Comparison of ENCODE assay signal across 8 cellular contexts in genomic region chr3:150410311-150411105, GRCh38. TPM values are rescaled to one million over a fixed set of nuclear protein-coding genes. Genes with fewer than 3 reads are reported as not detected.
A peak's percentile ranks its signal among the peaks of the same experiment; 100 is the strongest.
DNase-seq lines count a peak whose midpoint lies in the region; ATAC-seq and TF ChIP-seq lines count a peak whose summit lies in the region.

No MANE protein-coding gene starts in this region.

- TF ChIP-seq CTCF in OCI-LY3 (IDR thresholded peaks at IDR 0.05; ENCODE audit: low read depth, low read length) (no peak), foreskin keratinocyte (conservative IDR thresholded peaks at IDR 0.05) (no peak), neural cell (IDR thresholded peaks at IDR 0.05; ENCODE audit: poor library complexity, severe bottlenecking) (peak; percentile 8), vagina (IDR thresholded peaks at IDR 0.05) (no peak)

- TF ChIP-seq POLR2A in vagina (IDR thresholded peaks at IDR 0.05) = no peak

- H3K27me3 ChIP-seq in OCI-LY3 (ENCODE audit: low read depth, low read length) (no peaks in the 10 kb centered on the region), foreskin keratinocyte (no peaks in the 10 kb centered on the region), neural cell (ENCODE audit: insufficient read depth, low read depth, low read length) (no peaks in the 10 kb centered on the region), vagina (no peaks in the 10 kb centered on the region)

- H3K9me3 ChIP-seq in OCI-LY3 (ENCODE audit: insufficient read depth, low read length) = no peaks in the 10 kb centered on the region
- H3K9me3 ChIP-seq in neural cell (ENCODE audit: low read length) = no peaks in the 10 kb centered on the region
- no peaks in the 10 kb centered on the region for H3K9me3 ChIP-seq in vagina

- H3K79me2 ChIP-seq in OCI-LY3 (ENCODE audit: low read length) (peaks cover 67% of the 10 kb centered on the region), neural cell (replicated peaks; ENCODE audit: insufficient read depth, low read length) (peaks cover 49% of the 10 kb centered on the region)

- peaks cover 9% of the 10 kb centered on the region for H3F3A ChIP-seq in neural cell (ENCODE audit: insufficient read depth, low read length, poor library complexity, severe bottlenecking)

- H4K20me1 ChIP-seq in OCI-LY3 (ENCODE audit: insufficient read depth, low read length) (peaks cover 64% of the 10 kb centered on the region), neural cell (ENCODE audit: insufficient read depth) (peaks cover 44% of the 10 kb centered on the region)

- no peak for TF ChIP-seq EP300 in neural cell (conservative IDR thresholded peaks at IDR 0.05; ENCODE audit: poor library complexity, severe bottlenecking)

- ATAC-seq in GM19467 (IDR thresholded peaks at IDR 0.05; ENCODE audit: unreplicated experiment) (peak; percentile 1), foreskin keratinocyte (no peak)

- H3K27ac ChIP-seq in OCI-LY3 (ENCODE audit: low read length) = peak overlapping the region; percentile 97; the same call in 1 of the 2 replicates
- H3K27ac ChIP-seq in foreskin keratinocyte = peak overlapping the region; percentile 98
- H3K27ac ChIP-seq in neural cell (ENCODE audit: low read length) = peak overlapping the region; percentile 96
- H3K27ac ChIP-seq in vagina = peak overlapping the region; percentile 99

- H3K9ac ChIP-seq in OCI-LY3 (ENCODE audit: low read length) = peak overlapping the region; percentile 88
- H3K9ac ChIP-seq in neural cell (ENCODE audit: low read length) = peak overlapping the region; percentile 95

- H3K36me3 ChIP-seq in OCI-LY3 (replicated peaks; ENCODE audit: low read depth, low read length) (peaks cover 35% of the 10 kb centered on the region), neural cell (ENCODE audit: insufficient read depth, low read length) (no peaks in the 10 kb centered on the region), vagina (no peaks in the 10 kb centered on the region)

- no peak for TF ChIP-seq RAD21 in neural cell (conservative IDR thresholded peaks at IDR 0.05)

- H3K4me3 ChIP-seq in OCI-LY3 (ENCODE audit: low read length) = peak overlapping the region; percentile 95
- H3K4me3 ChIP-seq in neural cell (ENCODE audit: low read length) = peak overlapping the region; percentile 88
- peak overlapping the region; percentile 74 to 84 for H3K4me3 ChIP-seq in vagina

- DNase-seq in Ammon's horn (ENCODE audit: low spot score) = peak; percentile 62
- DNase-seq in activated gamma-delta T cell treated with anti-CD3 and anti-CD28 coated beads, Interleukin-2, amount 50 U/mL, for 16 hours (ENCODE audit: low read depth) = peak; percentile 4
- peak in 1 of 2 donors; percentile 24 for DNase-seq in foreskin keratinocyte
- DNase-seq in vagina (ENCODE audit: extremely low spot score in 2 of 2) = no peak
- DNase-seq in COLO829 (ENCODE audit: low spot score) = no peak

- H3K9me2 ChIP-seq in neural cell (ENCODE audit: insufficient read depth, low read length) = no peaks in the 10 kb centered on the region

- peaks cover 27% of the 10 kb centered on the region for H3K4me1 ChIP-seq in OCI-LY3 (ENCODE audit: low read length)
- peaks cover 25% of the 10 kb centered on the region for H3K4me1 ChIP-seq in foreskin keratinocyte
- peaks cover 50% of the 10 kb centered on the region for H3K4me1 ChIP-seq in vagina

- H3K4me2 ChIP-seq in OCI-LY3 (ENCODE audit: low read length) (peak overlapping the region; percentile 72), neural cell (ENCODE audit: low read length) (peak overlapping the region; percentile 95)

- H2AFZ ChIP-seq in OCI-LY3 (ENCODE audit: low read depth, low read length) = no peak overlapping the region
- H2AFZ ChIP-seq in neural cell (ENCODE audit: low read depth, low read length) = no peak overlapping the region

- intact Hi-C loops in vagina (cut with DNase I) = loop anchor here (5.0 to 10.0 kb wide), 2 partner anchors 84 to 137 kb away; partner anchors contain the start of genes EIF2A and SERP1

TF ChIP-seq in neural cell, 6 proteins besides CTCF, POLR2A, EP300 and RAD21:
- TF ChIP-seq REST (IDR thresholded peaks at IDR 0.05; ENCODE audit: borderline replicate concordance) (no peak), POLR2AphosphoS5 (IDR thresholded peaks at IDR 0.05) (no peak), MXI1 (conservative IDR thresholded peaks at IDR 0.05; ENCODE audit: poor library complexity, severe bottlenecking) (peak; percentile 66)

RNA-seq across cellular contexts. Expression of gene TSC22D2, which starts 2.4 kb away (rescaled TPM):
- total RNA-seq in foreskin keratinocyte = 19.7 and 22.3 TPM in 2 replicates
- polyA plus RNA-seq in foreskin keratinocyte = 7.2 and 9.4 TPM in 2 replicates
- polyA plus RNA-seq in neural cell = 11.9 and 15.3 TPM in 2 replicates
- 16.8 and 25.4 TPM in 2 replicates for polyA minus RNA-seq in neural cell
- total RNA-seq in vagina = 35.6 TPM

Comparison
In these comparisons a context has a peak if more than half of its experiments do, and no peak if none do; other contexts are left out.
1. DNase-seq: peak in Ammon's horn (single experiment) and activated gamma-delta T cell treated with anti-CD3 and anti-CD28 coated beads, Interleukin-2, amount 50 U/mL, for 16 hours (single experiment); none in vagina (0 of 2) and COLO829 (single experiment).
2. Peak in every context shown above with its lines, with median percentiles within 50 percentile points of each other: H3K27ac ChIP-seq and H3K4me3 ChIP-seq.